8 cellular contexts compared by ENCODE assay signal in genomic region chr16:2154533-2155090, GRCh38. TPM values are rescaled to one million over a fixed set of nuclear protein-coding genes. Genes with fewer than 3 reads are reported as not detected.
A peak's percentile ranks its signal among the peaks of the same experiment; 100 is the strongest.
DNase-seq lines count a peak whose midpoint lies in the region; ATAC-seq and TF ChIP-seq lines count a peak whose summit lies in the region.

No MANE protein-coding gene starts in this region.

- H3K79me2 ChIP-seq in SK-N-SH (ENCODE audit: insufficient read depth), result peaks cover 93% of the 10 kb centered on the region

- H3K4me3 ChIP-seq in SK-N-SH (ENCODE audit: low read depth in 2 of 2, low read length in 1 of 2), result peak overlapping the region; percentile 96 to 98
- peak overlapping the region; percentile 82 for H3K4me3 ChIP-seq in iPS DF 6.9 (ENCODE audit: low read length)

- H3K27ac ChIP-seq in SK-N-SH (ENCODE audit: low read depth in 2 of 2, low read length in 1 of 2) (peak overlapping the region; percentile 52 to 89; a peak in 3 of 4 replicates), iPS DF 6.9 (ENCODE audit: low read length) (no peak overlapping the region)

- no peak overlapping the region for H2AFZ ChIP-seq in SK-N-SH (ENCODE audit: low read depth)

- H3K4me1 ChIP-seq in SK-N-SH (ENCODE audit: control insufficient read depth in 1 of 2, insufficient read depth in 2 of 2, low read depth in 1 of 2, low read length in 1 of 2), result peaks cover 43 to 74% of the 10 kb centered on the region in 2 experiments; a peak in 3 of 4 replicates
- peaks cover 24% of the 10 kb centered on the region for H3K4me1 ChIP-seq in iPS DF 6.9 (ENCODE audit: control insufficient read depth, insufficient read depth, low read length)

- TF ChIP-seq CTCF in SK-N-SH (IDR thresholded peaks at IDR 0.05), result no peak

- H3K36me3 ChIP-seq in SK-N-SH (replicated peaks in 1 of 2; ENCODE audit: control insufficient read depth in 1 of 2, insufficient read depth in 2 of 2, low read length in 1 of 2) (peaks cover 27 to 34% of the 10 kb centered on the region in 2 experiments), iPS DF 6.9 (ENCODE audit: control insufficient read depth, insufficient read depth, low read length) (peaks cover 21% of the 10 kb centered on the region)

- peaks cover 85% of the 10 kb centered on the region for H4K20me1 ChIP-seq in SK-N-SH (ENCODE audit: insufficient read depth)

- CTCF ChIA-PET in SK-N-SH (lab: Yijun Ruan, JAX), result interaction anchor here (0.6 to 6.9 kb wide), 7 partner anchors 12 to 186 kb away, joined by 3 to 55 read pairs (median 3); partner anchors contain the start of genes ABCA3, NTHL1 and TSC2
- CTCF ChIA-PET in activated CD4-positive, alpha-beta memory T cell treated with anti-CD3 and anti-CD28 coated beads, Interleukin-2, amount 10 ng/mL, durations not matched to agents 7 days and 5 days (lab: Charles Lee), result interaction anchor here (1.0 to 4.0 kb wide), 15 partner anchors 8 to 449 kb away, joined by 3 to 56 read pairs (median 4); partner anchors contain the start of genes ECI1, NTHL1, PGP and PKD1

- H3K27ac Mint-ChIP-seq in activated CD4-positive, alpha-beta memory T cell treated with anti-CD3 and anti-CD28 coated beads, Interleukin-2, amount 10 ng/mL, durations not matched to agents 7 days and 5 days, result peak overlapping the region; percentile 73

- ATAC-seq in SK-N-SH treated with all-trans-retinoic acid at 6 μM for 48 hours (no peak), HG02852 (IDR thresholded peaks at IDR 0.05; ENCODE audit: unreplicated experiment) (no peak)
- ATAC-seq in stimulated activated naive CD8-positive, alpha-beta T cell treated with anti-CD3 and anti-CD28 coated beads, Interleukin-15, Interleukin-2, amounts not matched to agents 100 U/mL and 50 U/mL, for 24 hours, result no peak

- 0% methylated on average over 23 of the region's 23 CpGs for WGBS in SK-N-SH (ENCODE audit: low lambda C conversion rate)
- no CpG with 5 or more reads among the region's 23 CpGs for WGBS in iPS DF 6.9 (ENCODE audit: insufficient coverage, insufficient read length)

- peak overlapping the region; percentile 80 for H3K4me3 Mint-ChIP-seq in activated CD4-positive, alpha-beta memory T cell treated with anti-CD3 and anti-CD28 coated beads, Interleukin-2, amount 10 ng/mL, durations not matched to agents 7 days and 5 days

- no peak for TF ChIP-seq EP300 in SK-N-SH (IDR thresholded peaks at IDR 0.05; ENCODE audit: borderline replicate concordance in 1 of 2, low read depth in 1 of 2, low read length in 1 of 2)

- no peaks in the 10 kb centered on the region for H3K9me3 ChIP-seq in SK-N-SH
- H3K9me3 ChIP-seq in iPS DF 6.9 (ENCODE audit: control insufficient read depth, insufficient read depth, low read length), result no peaks in the 10 kb centered on the region

- H3K4me1 Mint-ChIP-seq in activated CD4-positive, alpha-beta memory T cell treated with anti-CD3 and anti-CD28 coated beads, Interleukin-2, amount 10 ng/mL, durations not matched to agents 7 days and 5 days, result peaks cover 60% of the 10 kb centered on the region

- POLR2A ChIA-PET in SK-N-SH (lab: Yijun Ruan, JAX), result interaction anchor here (0.5 to 1.8 kb wide), 26 partner anchors 8 to 382 kb away, joined by 3 to 18 read pairs (median 5); partner anchors contain the start of genes CASKIN1, FAHD1, HAGH and MRPS34
- POLR2A ChIA-PET in activated CD4-positive, alpha-beta memory T cell treated with anti-CD3 and anti-CD28 coated beads, Interleukin-2, amount 10 ng/mL, durations not matched to agents 7 days and 5 days (lab: Charles Lee), result interaction anchor here (0.6 to 5.0 kb wide), 44 partner anchors 8 to 528 kb away, joined by 3 to 38 read pairs (median 6); partner anchors contain the start of genes ECI1, EME2, GFER and JPT2

- no peaks in the 10 kb centered on the region for H3K9me3 Mint-ChIP-seq in activated CD4-positive, alpha-beta memory T cell treated with anti-CD3 and anti-CD28 coated beads, Interleukin-2, amount 10 ng/mL, durations not matched to agents 7 days and 5 days

- H3K9me2 ChIP-seq in SK-N-SH, result no peaks in the 10 kb centered on the region

- DNase-seq in SK-N-SH (no peak), iPS DF 6.9 (ENCODE audit: low read depth, low spot score) (no peak), NCI-H226 (no peak), NCI-H1417 treated with DMSO at 0.1 percent for 48 hours (lab: John Stamatoyannopoulos, UW) (no peak)
- peak; percentile 44 for DNase-seq in activated CD4-positive, alpha-beta memory T cell treated with anti-CD3 and anti-CD28 coated beads, Interleukin-2, amount 10 ng/mL, durations not matched to agents 7 days and 5 days
- peak; percentile 37 for DNase-seq in stimulated activated naive CD8-positive, alpha-beta T cell treated with anti-CD3 and anti-CD28 coated beads, Interleukin-15, Interleukin-2, amounts not matched to agents 100 U/mL and 50 U/mL, for 24 hours

- peak overlapping the region; percentile 96 for H3K4me2 ChIP-seq in SK-N-SH

- H3F3A ChIP-seq in SK-N-SH (replicated peaks; ENCODE audit: insufficient read depth), result peaks cover 37% of the 10 kb centered on the region

- no peaks in the 10 kb centered on the region for H3K27me3 Mint-ChIP-seq in activated CD4-positive, alpha-beta memory T cell treated with anti-CD3 and anti-CD28 coated beads, Interleukin-2, amount 10 ng/mL, durations not matched to agents 7 days and 5 days

- H3K27me3 ChIP-seq in SK-N-SH (ENCODE audit: insufficient read depth), result no peaks in the 10 kb centered on the region
- H3K27me3 ChIP-seq in iPS DF 6.9 (ENCODE audit: control insufficient read depth, insufficient read depth, low read length), result no peaks in the 10 kb centered on the region

- H3K36me3 Mint-ChIP-seq in activated CD4-positive, alpha-beta memory T cell treated with anti-CD3 and anti-CD28 coated beads, Interleukin-2, amount 10 ng/mL, durations not matched to agents 7 days and 5 days (ENCODE audit: low read depth), result peaks cover 33% of the 10 kb centered on the region

- peak overlapping the region; percentile 89 for H3K9ac ChIP-seq in SK-N-SH

- no peak for TF ChIP-seq RAD21 in SK-N-SH (IDR thresholded peaks at IDR 0.05; ENCODE audit: low read length)

TF ChIP-seq in SK-N-SH, 30 proteins besides CTCF, POLR2A, EP300 and RAD21 (continues in another document):
- TF ChIP-seq POLR2AphosphoS5 (IDR thresholded peaks at IDR 0.05; ENCODE audit: low read depth, low read length) (no peak), RCOR1 (IDR thresholded peaks at IDR 0.05; ENCODE audit: low read length) (no peak), TEAD4 (IDR thresholded peaks at IDR 0.05; ENCODE audit: borderline replicate concordance, insufficient read depth) (no peak), MEF2A (IDR thresholded peaks at IDR 0.05; ENCODE audit: borderline replicate concordance, low read depth) (no peak), ELF1 (IDR thresholded peaks at IDR 0.05) (no peak), NFIC (IDR thresholded peaks at IDR 0.05; ENCODE audit: borderline replicate concordance) (no peak), FOSL2 (IDR thresholded peaks at IDR 0.05; ENCODE audit: borderline replicate concordance, low read depth) (no peak), GATA2 (CRISPR knock-in tag; IDR thresholded peaks at IDR 0.05) (no peak)

TF ChIP-seq in SK-N-SH treated with all-trans-retinoic acid at 6 μM for 48 hours, 23 proteins besides CTCF, POLR2A, EP300 and RAD21 (continues in another document):
- no peak for TF ChIP-seq POU6F1 (CRISPR knock-in tag; IDR thresholded peaks at IDR 0.05; ENCODE audit: borderline replicate concordance, low read depth)
- TF ChIP-seq ZFP3 (CRISPR knock-in tag; IDR thresholded peaks at IDR 0.05), result no peak
- TF ChIP-seq ZNF8 (CRISPR knock-in tag; IDR thresholded peaks at IDR 0.05), result no peak
- no peak for TF ChIP-seq GLIS3 (CRISPR knock-in tag; IDR thresholded peaks at IDR 0.05)
- no peak for TF ChIP-seq RARB (CRISPR knock-in tag; IDR thresholded peaks at IDR 0.05)
- TF ChIP-seq TCF4 (CRISPR knock-in tag; IDR thresholded peaks at IDR 0.05; ENCODE audit: borderline replicate concordance), result no peak

RNA-seq across cellular contexts. Expression of gene TRAF7, which starts 1.0 kb away (rescaled TPM):
- polyA plus RNA-seq in SK-N-SH (2012; rRNA removed), result 69.9 and 73.0 TPM in 2 replicates
- 32.5 and 56.2 TPM in 2 replicates for polyA plus RNA-seq in SK-N-SH (2012; cell fraction: cytosol; rRNA removed)
- 95.4 and 106 TPM in 2 replicates for polyA plus RNA-seq in SK-N-SH (2012; cell fraction: nucleus; rRNA removed)
- 10 to 100 TPM; 57.3 to 60.3 TPM for total RNA-seq in activated CD4-positive, alpha-beta memory T cell treated with anti-CD3 and anti-CD28 coated beads, Interleukin-2, amount 10 ng/mL, durations not matched to agents 7 days and 5 days

RNA-seq across cellular contexts. Expression of gene RAB26, which starts 6.2 kb away (rescaled TPM):
- 14.3 and 19.5 TPM in 2 replicates for polyA plus RNA-seq in SK-N-SH (2012; rRNA removed)
- 4.5 and 6.2 TPM in 2 replicates for polyA plus RNA-seq in SK-N-SH (2012; cell fraction: cytosol; rRNA removed)
- polyA plus RNA-seq in SK-N-SH (2012; cell fraction: nucleus; rRNA removed), result 102 and 121 TPM in 2 replicates
- 1 to 10 TPM in 1 of 2 experiments, under 1 TPM in 1; 0.83 to 1.1 TPM for total RNA-seq in activated CD4-positive, alpha-beta memory T cell treated with anti-CD3 and anti-CD28 coated beads, Interleukin-2, amount 10 ng/mL, durations not matched to agents 7 days and 5 days

RNA-seq across cellular contexts. Expression of gene PKD1, which starts 18.9 kb away (rescaled TPM):
- 39.8 and 47.4 TPM in 2 replicates for polyA plus RNA-seq in SK-N-SH (2012; rRNA removed)
- 10.3 and 21.4 TPM in 2 replicates for polyA plus RNA-seq in SK-N-SH (2012; cell fraction: cytosol; rRNA removed)
- polyA plus RNA-seq in SK-N-SH (2012; cell fraction: nucleus; rRNA removed), result 292 and 443 TPM in 2 replicates
- total RNA-seq in activated CD4-positive, alpha-beta memory T cell treated with anti-CD3 and anti-CD28 coated beads, Interleukin-2, amount 10 ng/mL, durations not matched to agents 7 days and 5 days, result 10 to 100 TPM; 60.5 to 69.6 TPM

RNA-seq across cellular contexts. Expression of gene CASKIN1, which starts 41.8 kb away (rescaled TPM):
- polyA plus RNA-seq in SK-N-SH (2012; rRNA removed), result 1.4 and 1.7 TPM in 2 replicates
- 0.22 and 0.43 TPM in 2 replicates for polyA plus RNA-seq in SK-N-SH (2012; cell fraction: cytosol; rRNA removed)
- 8.7 and 11.6 TPM in 2 replicates for polyA plus RNA-seq in SK-N-SH (2012; cell fraction: nucleus; rRNA removed)
- total RNA-seq in activated CD4-positive, alpha-beta memory T cell treated with anti-CD3 and anti-CD28 coated beads, Interleukin-2, amount 10 ng/mL, durations not matched to agents 7 days and 5 days, result 1 to 10 TPM in 1 of 2 experiments, under 1 TPM in 1; 0.18 to 1.4 TPM

RNA-seq across cellular contexts. Expression of gene MLST8, which starts 50.6 kb away (rescaled TPM):
- 70.3 and 85.4 TPM in 2 replicates for polyA plus RNA-seq in SK-N-SH (2012; rRNA removed)
- polyA plus RNA-seq in SK-N-SH (2012; cell fraction: cytosol; rRNA removed), result 37.7 and 67.4 TPM in 2 replicates
- polyA plus RNA-seq in SK-N-SH (2012; cell fraction: nucleus; rRNA removed), result 156 and 226 TPM in 2 replicates
- 10 to 100 TPM; 32.6 to 33.7 TPM for total RNA-seq in activated CD4-positive, alpha-beta memory T cell treated with anti-CD3 and anti-CD28 coated beads, Interleukin-2, amount 10 ng/mL, durations not matched to agents 7 days and 5 days

Comparison
In these comparisons a context has a peak if more than half of its experiments do, and no peak if none do; other contexts are left out.
1. DNase-seq: peak in activated CD4-positive, alpha-beta memory T cell treated with anti-CD3 and anti-CD28 coated beads, Interleukin-2, amount 10 ng/mL, durations not matched to agents 7 days and 5 days (single experiment) and stimulated activated naive CD8-positive, alpha-beta T cell treated with anti-CD3 and anti-CD28 coated beads, Interleukin-15, Interleukin-2, amounts not matched to agents 100 U/mL and 50 U/mL, for 24 hours (single experiment); none in SK-N-SH (single experiment), iPS DF 6.9 (single experiment), NCI-H226 (single experiment) and NCI-H1417 treated with DMSO at 0.1 percent for 48 hours (single experiment).